ENCODE assay signal across 18 cellular contexts in the genomic region with DNA sequence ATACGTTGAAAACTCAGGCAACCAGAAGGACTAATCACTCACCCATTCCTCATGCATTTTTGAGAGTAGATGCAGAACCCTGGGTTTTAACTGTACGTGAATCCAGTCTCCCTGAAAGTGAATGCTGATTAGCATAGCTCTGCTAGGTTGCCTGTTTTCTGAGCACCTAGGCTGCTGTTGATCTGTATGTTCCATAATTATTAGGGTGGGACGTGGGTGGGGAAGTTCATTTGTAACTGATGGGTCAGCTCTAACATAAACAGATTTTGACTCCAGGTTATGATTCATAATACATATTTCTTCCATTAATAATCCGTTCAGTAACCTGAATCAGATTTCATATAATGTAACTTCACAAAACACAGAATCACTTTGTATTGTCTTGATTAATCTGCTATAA.
DNase-seq lines count a peak whose midpoint lies in the region; ATAC-seq and TF ChIP-seq lines count a peak whose summit lies in the region.
"Had no signal": no experiment of that assay in that cellular context is flagged by ENCODE, and none has a peak within 500 bp of the region (broad histone marks: within the 10 kb centered on the region; RNA-seq: fewer than 3 reads in every experiment).

No MANE protein-coding gene starts in this region.

- no peaks in the 10 kb centered on the region for H3K27me3 Mint-ChIP-seq in osteocyte (ENCODE audit: unreplicated experiment)
- H3K27me3 Mint-ChIP-seq: activated CD4-positive, alpha-beta T cell treated with anti-CD3 and anti-CD28 coated beads, Interleukin-2, amount 10 ng/mL, durations not matched to agents 24 days and 14 days; CD4-positive, alpha-beta memory T cell had no signal

- H3K4me3 ChIP-seq in epithelial cell of esophagus (ENCODE audit: low read length): no peak overlapping the region
- no peak overlapping the region for H3K4me3 ChIP-seq in aorta (ENCODE audit: low read length in 2 of 2)
- H3K4me3 ChIP-seq: GM23338 had no signal

- H3K9me3 ChIP-seq in aorta (ENCODE audit: control insufficient read depth, low read length): no peaks in the 10 kb centered on the region
- H3K9me3 ChIP-seq: neutrophil had no signal

- no peak overlapping the region for H3K4me3 Mint-ChIP-seq in osteocyte (ENCODE audit: unreplicated experiment)
- H3K4me3 Mint-ChIP-seq: activated CD4-positive, alpha-beta T cell treated with anti-CD3 and anti-CD28 coated beads, Interleukin-2, amount 10 ng/mL, durations not matched to agents 24 days and 14 days; activated naive CD8-positive, alpha-beta T cell treated with anti-CD3 and anti-CD28 coated beads, Interleukin-2, amount 10 ng/mL, durations not matched to agents 7 days and 5 days; CD4-positive, alpha-beta memory T cell; GM23338; stimulated activated effector memory CD8-positive, alpha-beta T cell treated with anti-CD3 and anti-CD28 coated beads, Interleukin-12 subunit alpha, Interleukin-12 subunit beta, amount 100 ng/mL, for 72 hours had no signal

- no peaks in the 10 kb centered on the region for H3K36me3 Mint-ChIP-seq in osteocyte (ENCODE audit: unreplicated experiment)
- H3K36me3 Mint-ChIP-seq: activated naive CD8-positive, alpha-beta T cell treated with anti-CD3 and anti-CD28 coated beads, Interleukin-2, amount 10 ng/mL, durations not matched to agents 7 days and 5 days; CD4-positive, alpha-beta memory T cell; stimulated activated effector memory CD8-positive, alpha-beta T cell treated with anti-CD3 and anti-CD28 coated beads, Interleukin-12 subunit alpha, Interleukin-12 subunit beta, amount 100 ng/mL, for 72 hours had no signal

- DNase-seq in HCEC 1CT (peak; percentile 78), RKO (ENCODE audit: low spot score) (peak; percentile 48), epithelial cell of esophagus (ENCODE audit: low read depth) (peak; percentile 85), osteocyte (ENCODE audit: extremely low spot score, unreplicated experiment) (no peak), aorta (no peak), COLO668 (lab: John Stamatoyannopoulos, UW; ENCODE audit: unreplicated experiment) (no peak), LoVo (ENCODE audit: low spot score) (no peak)
- no peak for DNase-seq in activated CD8-positive, alpha-beta memory T cell treated with anti-CD3 and anti-CD28 coated beads, Interleukin-2, amount 50 U/mL, for 48 hours
- DNase-seq: activated CD4-positive, alpha-beta T cell treated with anti-CD3 and anti-CD28 coated beads, Interleukin-2, amount 10 ng/mL, durations not matched to agents 24 days and 14 days; activated naive CD8-positive, alpha-beta T cell treated with anti-CD3 and anti-CD28 coated beads, Interleukin-2, amount 10 ng/mL, durations not matched to agents 7 days and 5 days; CD4-positive, alpha-beta memory T cell; left ventricle myocardium superior; NCI-H2029 treated with DMSO at 0.1 percent for 48 hours; right cardiac atrium had no signal

- no peak overlapping the region for H3K27ac ChIP-seq in aorta (ENCODE audit: low read depth in 1 of 2, low read length in 2 of 2)
- H3K27ac ChIP-seq: neutrophil had no signal

- H3K36me3 ChIP-seq in aorta (ENCODE audit: control insufficient read depth in 1 of 2, insufficient read depth in 2 of 2, low read length in 1 of 2): no peaks in the 10 kb centered on the region
- H3K36me3 ChIP-seq: neutrophil had no signal

- ATAC-seq in aorta (ENCODE audit: low FRiP score): no peak
- ATAC-seq: GM23338; left ventricle myocardium superior; right cardiac atrium; stimulated activated effector memory CD8-positive, alpha-beta T cell treated with anti-CD3 and anti-CD28 coated beads, Interleukin-12 subunit alpha, Interleukin-12 subunit beta, amount 100 ng/mL, for 72 hours had no signal

- H3K4me1 ChIP-seq in aorta (ENCODE audit: control insufficient read depth in 1 of 2, insufficient read depth in 2 of 2, low read length in 2 of 2): no peaks in the 10 kb centered on the region

- H3K27ac Mint-ChIP-seq in osteocyte (ENCODE audit: unreplicated experiment): peak overlapping the region; percentile 63
- H3K27ac Mint-ChIP-seq: activated CD4-positive, alpha-beta T cell treated with anti-CD3 and anti-CD28 coated beads, Interleukin-2, amount 10 ng/mL, durations not matched to agents 24 days and 14 days; activated naive CD8-positive, alpha-beta T cell treated with anti-CD3 and anti-CD28 coated beads, Interleukin-2, amount 10 ng/mL, durations not matched to agents 7 days and 5 days; activated T-helper 2 cell treated with anti-CD3 and anti-CD28 coated beads, Interferon-gamma antibody, Interleukin-2, Interleukin-4, amounts not matched to agents 10 μg/mL and 5 μg/mL and 100 μg/mL, durations not matched to agents 14 hours and 24 hours and 36 hours; CD4-positive, alpha-beta memory T cell; GM23338; stimulated activated effector memory CD8-positive, alpha-beta T cell treated with anti-CD3 and anti-CD28 coated beads, Interleukin-12 subunit alpha, Interleukin-12 subunit beta, amount 100 ng/mL, for 72 hours had no signal

- intact Hi-C loops in aorta (cut with DNase I): no loop called here

- no peak for TF ChIP-seq CTCF in epithelial cell of esophagus (IDR thresholded peaks at IDR 0.05; ENCODE audit: insufficient read depth, low read depth, low read length, missing control alignments)
- no peak for TF ChIP-seq CTCF in osteocyte (IDR thresholded peaks at IDR 0.05)

- no peaks in the 10 kb centered on the region for H3K9me3 Mint-ChIP-seq in osteocyte (ENCODE audit: unreplicated experiment)
- H3K9me3 Mint-ChIP-seq: activated CD4-positive, alpha-beta T cell treated with anti-CD3 and anti-CD28 coated beads, Interleukin-2, amount 10 ng/mL, durations not matched to agents 24 days and 14 days; activated naive CD8-positive, alpha-beta T cell treated with anti-CD3 and anti-CD28 coated beads, Interleukin-2, amount 10 ng/mL, durations not matched to agents 7 days and 5 days; activated T-helper 2 cell treated with anti-CD3 and anti-CD28 coated beads, Interferon-gamma antibody, Interleukin-2, Interleukin-4, amounts not matched to agents 10 μg/mL and 5 μg/mL and 100 μg/mL, durations not matched to agents 14 hours and 24 hours and 36 hours; GM23338 had no signal

- 53 to 63% methylated on average over 4 of the region's 4 CpGs for WGBS in aorta, 2 donors

- peaks cover 25% of the 10 kb centered on the region for H3K4me1 Mint-ChIP-seq in osteocyte (ENCODE audit: unreplicated experiment)
- H3K4me1 Mint-ChIP-seq: activated CD4-positive, alpha-beta T cell treated with anti-CD3 and anti-CD28 coated beads, Interleukin-2, amount 10 ng/mL, durations not matched to agents 24 days and 14 days; activated naive CD8-positive, alpha-beta T cell treated with anti-CD3 and anti-CD28 coated beads, Interleukin-2, amount 10 ng/mL, durations not matched to agents 7 days and 5 days; stimulated activated effector memory CD8-positive, alpha-beta T cell treated with anti-CD3 and anti-CD28 coated beads, Interleukin-12 subunit alpha, Interleukin-12 subunit beta, amount 100 ng/mL, for 72 hours had no signal

- H3K27me3 ChIP-seq in aorta (ENCODE audit: control insufficient read depth in 1 of 2, insufficient read depth in 2 of 2, low read length in 1 of 2): no peaks in the 10 kb centered on the region
- H3K27me3 ChIP-seq: neutrophil had no signal

Comparison
In these comparisons a context has a peak if more than half of its experiments do, and no peak if none do; other contexts are left out.
1. DNase-seq: peak in HCEC 1CT (single experiment), RKO (single experiment) and epithelial cell of esophagus (single experiment); none in osteocyte (single experiment), aorta (0 of 2), COLO668 (single experiment), LoVo (single experiment) and activated CD8-positive, alpha-beta memory T cell treated with anti-CD3 and anti-CD28 coated beads, Interleukin-2, amount 50 U/mL, for 48 hours (single experiment).